Comparison of ENCODE assay signal across 1 cellular context in the genomic region with DNA sequence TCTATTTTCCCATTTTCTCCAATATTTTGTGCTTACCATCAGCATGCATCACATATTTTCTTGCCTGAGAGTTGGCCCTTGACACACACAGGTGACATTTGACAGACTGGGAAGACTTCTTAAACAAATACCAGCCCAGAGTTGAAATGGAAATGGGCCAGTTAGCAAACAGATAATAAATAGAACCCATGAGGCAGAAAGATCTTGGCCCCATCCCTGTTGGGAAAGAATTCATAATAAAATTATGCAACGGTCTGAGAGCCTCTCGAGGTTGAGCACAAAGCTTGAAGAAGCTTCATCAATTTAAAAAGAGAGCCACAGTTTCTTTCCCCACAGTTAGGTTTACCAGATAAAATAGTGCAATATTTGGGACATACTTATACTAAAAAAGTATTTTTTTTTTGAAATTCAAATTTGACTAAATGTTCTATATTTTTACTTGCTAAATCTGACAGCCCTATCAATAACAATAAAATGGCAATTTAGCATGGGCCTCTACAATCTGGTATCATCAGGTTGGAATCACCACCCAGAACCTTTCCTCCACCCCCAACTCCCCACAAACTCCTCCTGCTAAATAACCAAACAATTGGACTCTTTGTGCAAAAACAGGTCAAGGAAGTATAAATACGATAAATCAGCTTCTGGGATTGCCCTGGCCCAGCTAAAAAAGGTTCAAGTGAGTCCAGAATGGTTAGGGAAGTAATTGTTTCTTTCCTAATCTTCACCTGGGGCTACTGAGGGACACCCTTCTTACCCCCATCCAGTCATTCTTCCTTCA.
TF ChIP-seq lines count a peak whose summit lies in the region.

No MANE protein-coding gene starts in this region.

TF ChIP-seq in K562, 482 proteins besides CTCF, POLR2A, EP300 and RAD21 (continued from another document):
- TF ChIP-seq FOXM1 (IDR thresholded peaks at IDR 0.05; ENCODE audit: low read depth) (no peak), FOXM1 (CRISPR knock-in tag; IDR thresholded peaks at IDR 0.05; ENCODE audit: low read depth) (no peak), PHTF2 (CRISPR knock-in tag; IDR thresholded peaks at IDR 0.05) (no peak)
